Comparison of ENCODE assay signal across 8 cellular contexts in genomic region chr7:98879198-98879988, GRCh38. TPM values are rescaled to one million over a fixed set of nuclear protein-coding genes. Genes with fewer than 3 reads are reported as not detected.
DNase-seq lines count a peak whose midpoint lies in the region; ATAC-seq and TF ChIP-seq lines count a peak whose summit lies in the region.

No MANE protein-coding gene starts in this region.

- H3K27me3 Mint-ChIP-seq in T-helper 17 cell: no peaks in the 10 kb centered on the region
- peaks cover 11% of the 10 kb centered on the region for H3K27me3 Mint-ChIP-seq in brain

- no peaks in the 10 kb centered on the region for H3K36me3 Mint-ChIP-seq in T-helper 17 cell (ENCODE audit: low read depth)
- peaks cover 30% of the 10 kb centered on the region for H3K36me3 Mint-ChIP-seq in brain

- peak; percentile 75 for DNase-seq in HuH-7 (ENCODE audit: low spot score)
- DNase-seq in T-helper 17 cell: peak; percentile 33 to 50 (median 50)
- peak; percentile 51 to 60 for DNase-seq in left colon
- DNase-seq in stimulated activated CD4-positive, alpha-beta T cell treated with anti-CD3 and anti-CD28 coated beads, Interleukin-4, amount 100 ng/mL, for 48 hours (ENCODE audit: low read depth in 2 of 2): peak; percentile 40 to 47
- no peak for DNase-seq in NCI-H187 treated with DMSO at 0.1 percent for 48 hours (lab: John Stamatoyannopoulos, UW)

- peak overlapping the region; percentile 94 for H3K4me3 Mint-ChIP-seq in T-helper 17 cell
- H3K4me3 Mint-ChIP-seq in brain: peak overlapping the region; percentile 92 to 95 (median 94)

- no peaks in the 10 kb centered on the region for H3K9me3 Mint-ChIP-seq in brain

- intact Hi-C loops in left colon (cut with DNase I, micrococcal nuclease): no loop called here

- peak overlapping the region; percentile 82 for H3K9ac ChIP-seq in ES-I3 (ENCODE audit: low read depth, low read length)

- peaks cover 11% of the 10 kb centered on the region for H3K36me3 ChIP-seq in ES-I3 (ENCODE audit: insufficient read depth, low read length)

- H3K9me3 ChIP-seq in ES-I3 (ENCODE audit: control insufficient read depth, insufficient read depth, low read length) (no peaks in the 10 kb centered on the region), T-helper 17 cell (ENCODE audit: control insufficient read depth, low read length, poor library complexity, severe bottlenecking) (no peaks in the 10 kb centered on the region)

- peaks cover 17% of the 10 kb centered on the region for H3K4me1 Mint-ChIP-seq in T-helper 17 cell
- peaks cover 19% of the 10 kb centered on the region for H3K4me1 Mint-ChIP-seq in brain

- H3K27ac Mint-ChIP-seq in T-helper 17 cell (peak overlapping the region; percentile 96), brain (peak overlapping the region; percentile 86 to 95 (median 94))

- no peaks in the 10 kb centered on the region for H3K4me1 ChIP-seq in ES-I3 (ENCODE audit: insufficient read depth, low read length)

- peak; percentile 85 for ATAC-seq in GM21515 (IDR thresholded peaks at IDR 0.05; ENCODE audit: unreplicated experiment)
- ATAC-seq in T-helper 17 cell: peak; percentile 84
- ATAC-seq in left colon: peak; percentile 77

- peak; percentile 36 to 43 for TF ChIP-seq CTCF in brain (conservative IDR thresholded peaks at IDR 0.05)

RNA-seq across cellular contexts. Expression of gene TRRAP, which starts 1.1 kb away (rescaled TPM):
- 10 to 100 TPM; 70.1 to 77.2 TPM for total RNA-seq in T-helper 17 cell
- polyA plus RNA-seq in brain (ENCODE audit: insufficient read depth, low read depth, low replicate concordance): 32.3 TPM
- 10 to 100 TPM; 31.9 to 37.6 TPM for total RNA-seq in left colon

RNA-seq across cellular contexts. Expression of gene TMEM130, which starts 9.6 kb away (rescaled TPM):
- under 1 TPM in 1 of 2 donors, not detected in 1; 0.22 TPM for total RNA-seq in T-helper 17 cell
- 62.5 TPM for polyA plus RNA-seq in brain (ENCODE audit: insufficient read depth, low read depth, low replicate concordance)
- under 1 TPM; 0.24 to 0.73 TPM for total RNA-seq in left colon
